Comparison of ENCODE assay signal across 11 cellular contexts in the genomic region with DNA sequence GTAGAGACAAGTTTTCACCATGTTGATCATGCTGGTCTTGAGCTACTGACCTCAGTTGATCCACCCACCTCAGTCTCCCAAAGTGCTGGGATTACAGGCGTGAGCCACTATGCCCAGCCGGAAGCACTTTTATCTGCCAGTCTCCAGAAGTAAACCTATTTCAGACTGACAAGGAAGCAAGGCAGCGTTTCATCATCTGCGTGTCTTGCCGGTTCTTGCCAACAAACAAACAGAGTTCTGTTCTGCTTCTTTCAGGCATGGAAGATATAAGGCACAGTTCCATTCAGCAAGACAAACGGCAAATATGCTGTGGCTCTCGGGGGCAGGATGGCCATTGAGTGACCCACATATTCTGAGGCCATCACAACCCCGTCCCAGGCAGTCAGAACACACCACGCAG.
"Had no signal": no experiment of that assay in that cellular context is flagged by ENCODE, and none has a peak within 500 bp of the region (broad histone marks: within the 10 kb centered on the region; RNA-seq: fewer than 3 reads in every experiment).

No MANE protein-coding gene starts in this region.

- H3K27me3 ChIP-seq: ascending aorta, breast epithelium had no signal

- H3K4me3 ChIP-seq: ascending aorta, breast epithelium, lung, tibial artery had no signal

- H3K36me3 ChIP-seq: ascending aorta, breast epithelium, tibial artery had no signal

- H3K27ac ChIP-seq: ascending aorta, tibial artery had no signal

- DNase-seq: activated CD4-positive, alpha-beta T cell treated with anti-CD3 and anti-CD28 coated beads, Interleukin-2, amount 50 U/mL, for 1 hour; activated naive CD4-positive, alpha-beta T cell treated with Interleukin-2 at 50 U/mL for 16 hours; erythroblast; islet precursor cell; midbrain; stimulated activated CD4-positive, alpha-beta T cell treated with anti-CD3 and anti-CD28 coated beads, Interleukin-12 subunit alpha, Interleukin-12 subunit beta, amount 100 ng/mL, for 4 hours; stimulated activated CD4-positive, alpha-beta T cell treated with anti-CD3 and anti-CD28 coated beads, Interleukin-2, amount 100 ng/mL, for 24 hours; tibial artery had no signal
